ENCODE assay signal across 9 cellular contexts in genomic region chr1:210310562-210310961, GRCh38. TPM values are rescaled to one million over a fixed set of nuclear protein-coding genes. Genes with fewer than 3 reads are reported as not detected.
A peak's percentile ranks its signal among the peaks of the same experiment; 100 is the strongest.
DNase-seq lines count a peak whose midpoint lies in the region; ATAC-seq and TF ChIP-seq lines count a peak whose summit lies in the region.
"Had no signal": no experiment of that assay in that cellular context is flagged by ENCODE, and none has a peak within 500 bp of the region (broad histone marks: within the 10 kb centered on the region; RNA-seq: fewer than 3 reads in every experiment).

No MANE protein-coding gene starts in this region.

- H3K27me3 ChIP-seq in BE2C (no peaks in the 10 kb centered on the region), HUES64 (ENCODE audit: insufficient read depth, low read length) (peaks cover 8% of the 10 kb centered on the region), osteoblast (ENCODE audit: insufficient read depth, low read length) (peaks cover 11% of the 10 kb centered on the region)
- peaks cover 12% of the 10 kb centered on the region for H3K27me3 ChIP-seq in CD4-positive, alpha-beta T cell (ENCODE audit: control insufficient read depth, insufficient read depth, low read length)

- H3K27ac ChIP-seq in HUES64 (ENCODE audit: low read depth, low read length), result no peak overlapping the region
- no peak overlapping the region for H3K27ac ChIP-seq in osteoblast (ENCODE audit: low read depth, low read length)
- H3K27ac ChIP-seq in CD4-positive, alpha-beta T cell (ENCODE audit: low read depth, low read length), result no peak overlapping the region

- no peaks in the 10 kb centered on the region for H3K9me3 Mint-ChIP-seq in effector memory CD8-positive, alpha-beta T cell
- peaks cover 2% of the 10 kb centered on the region for H3K9me3 Mint-ChIP-seq in glutamatergic neuron (ENCODE audit: unreplicated experiment)
- no peaks in the 10 kb centered on the region for H3K9me3 Mint-ChIP-seq in CD4-positive, alpha-beta T cell
- H3K9me3 Mint-ChIP-seq: H9 had no signal

- H3K36me3 ChIP-seq in BE2C (no peaks in the 10 kb centered on the region), HUES64 (ENCODE audit: insufficient read depth, low read length) (no peaks in the 10 kb centered on the region), osteoblast (ENCODE audit: insufficient read depth, low read length) (no peaks in the 10 kb centered on the region)

- TF ChIP-seq CTCF in BE2C (IDR thresholded peaks at IDR 0.05; ENCODE audit: low read depth, low read length) (no peak), osteoblast (IDR thresholded peaks at IDR 0.05; ENCODE audit: extremely low read depth, low read depth, low read length) (no peak), glutamatergic neuron (IDR thresholded peaks at IDR 0.05; ENCODE audit: partially characterized antibody, unreplicated experiment) (no peak)
- no peak for TF ChIP-seq CTCF in CD4-positive, alpha-beta T cell (IDR thresholded peaks at IDR 0.05)

- H3K4me3 ChIP-seq in BE2C (ENCODE audit: low read depth, low read length), result peak overlapping the region; percentile 71
- peak overlapping the region; percentile 38 for H3K4me3 ChIP-seq in HUES64 (ENCODE audit: low read length)
- peak overlapping the region; percentile 67 for H3K4me3 ChIP-seq in osteoblast (ENCODE audit: insufficient read depth, low read length)

- H3K79me2 ChIP-seq in osteoblast (ENCODE audit: insufficient read depth, low read length), result no peaks in the 10 kb centered on the region

- H3K4me1 Mint-ChIP-seq in effector memory CD8-positive, alpha-beta T cell (ENCODE audit: low read depth in 2 of 2), result peaks cover 5 to 8% of the 10 kb centered on the region in 2 donors
- no peaks in the 10 kb centered on the region for H3K4me1 Mint-ChIP-seq in glutamatergic neuron (ENCODE audit: low read depth, unreplicated experiment)
- peaks cover 6% of the 10 kb centered on the region for H3K4me1 Mint-ChIP-seq in CD4-positive, alpha-beta T cell (ENCODE audit: low read depth)

- H4K20me1 ChIP-seq in osteoblast (ENCODE audit: insufficient read depth, low read length), result no peaks in the 10 kb centered on the region

- 29% methylated on average over 1 of the region's 3 CpGs for WGBS in HUES64

- POLR2A ChIA-PET in CD4-positive, alpha-beta T cell (lab: Charles Lee), result interaction anchor here (1.4 kb wide), 1 partner anchor 18 kb away, joined by 3 read pairs; the partner anchor contains the start of gene HHAT

- DNase-seq in BE2C (no peak), osteoblast (ENCODE audit: insufficient read length, low spot score, missing footprints) (peak; percentile 62), glutamatergic neuron (no peak), NCI-H2171 (lab: John Stamatoyannopoulos, UW) (no peak)
- no peak for DNase-seq in effector memory CD8-positive, alpha-beta T cell
- DNase-seq in CD4-positive, alpha-beta T cell, result no peak
- DNase-seq in activated effector memory CD4-positive, alpha-beta T cell treated with Interleukin-2 at 50 U/mL for 16 hours, result no peak

- no peak overlapping the region for H3K9ac ChIP-seq in HUES64 (ENCODE audit: low read depth, low read length)

- CTCF ChIA-PET in CD4-positive, alpha-beta T cell (lab: Charles Lee), result interaction anchor here (0.7 kb wide), 2 partner anchors 49 to 82 kb away, joined by 3 read pairs; no protein-coding TSS in a partner anchor

- H3K4me3 Mint-ChIP-seq in effector memory CD8-positive, alpha-beta T cell, result peak overlapping the region in 1 of 2 donors; percentile 78
- no peak overlapping the region for H3K4me3 Mint-ChIP-seq in glutamatergic neuron (ENCODE audit: unreplicated experiment)
- no peak overlapping the region for H3K4me3 Mint-ChIP-seq in CD4-positive, alpha-beta T cell

- H2AFZ ChIP-seq in osteoblast (ENCODE audit: low read length), result no peak overlapping the region

- H3K27ac Mint-ChIP-seq in effector memory CD8-positive, alpha-beta T cell, result peak overlapping the region; percentile 75 to 93
- H3K27ac Mint-ChIP-seq in glutamatergic neuron (ENCODE audit: unreplicated experiment), result no peak overlapping the region
- no peak overlapping the region for H3K27ac Mint-ChIP-seq in CD4-positive, alpha-beta T cell

- peak overlapping the region; percentile 81 for H3K4me2 ChIP-seq in osteoblast (ENCODE audit: insufficient read depth, low read length)

- intact Hi-C loops in CD4-positive, alpha-beta T cell (cut with DNase I, micrococcal nuclease), result loop anchor here (1.0 to 10.0 kb wide), 3 partner anchors 166 to 736 kb away; no protein-coding TSS in a partner anchor

- ATAC-seq in effector memory CD8-positive, alpha-beta T cell (replicated peaks), result no peak
- ATAC-seq in CD4-positive, alpha-beta T cell (ENCODE audit: poor library complexity), result no peak

- peaks cover 5% of the 10 kb centered on the region for H3K36me3 Mint-ChIP-seq in effector memory CD8-positive, alpha-beta T cell (ENCODE audit: insufficient read depth)
- H3K36me3 Mint-ChIP-seq in glutamatergic neuron (ENCODE audit: unreplicated experiment), result no peaks in the 10 kb centered on the region
- H3K36me3 Mint-ChIP-seq in CD4-positive, alpha-beta T cell (ENCODE audit: low read depth), result no peaks in the 10 kb centered on the region

- peaks cover 0 to 39% of the 10 kb centered on the region in 2 donors for H3K27me3 Mint-ChIP-seq in effector memory CD8-positive, alpha-beta T cell
- H3K27me3 Mint-ChIP-seq in glutamatergic neuron (ENCODE audit: unreplicated experiment), result no peaks in the 10 kb centered on the region
- peaks cover 26% of the 10 kb centered on the region for H3K27me3 Mint-ChIP-seq in CD4-positive, alpha-beta T cell

- H3K9me3 ChIP-seq in BE2C (no peaks in the 10 kb centered on the region), HUES64 (ENCODE audit: insufficient read depth, low read depth, low read length) (no peaks in the 10 kb centered on the region), osteoblast (ENCODE audit: low read depth, low read length) (no peaks in the 10 kb centered on the region)
- H3K9me3 ChIP-seq in CD4-positive, alpha-beta T cell (ENCODE audit: control insufficient read depth, low read length), result no peaks in the 10 kb centered on the region

- H3K4me1 ChIP-seq in BE2C, result no peaks in the 10 kb centered on the region
- H3K4me1 ChIP-seq in HUES64 (ENCODE audit: insufficient read depth, low read length), result no peaks in the 10 kb centered on the region
- H3K4me1 ChIP-seq in osteoblast (ENCODE audit: insufficient read depth, low read length), result peaks cover 10% of the 10 kb centered on the region

RNA-seq across cellular contexts. Expression of gene HHAT, which starts 18.1 kb away (rescaled TPM):
- 10.9 TPM for polyA plus RNA-seq in BE2C (2012; ENCODE audit: insufficient read depth, insufficient read length, low read depth)
- 1.0 TPM for polyA plus RNA-seq in HUES64 (2013, experiment 1 of 2)
- 1.6 TPM for polyA plus RNA-seq in HUES64 (2013, experiment 2 of 2)
- total RNA-seq in osteoblast, result 5.1 and 7.4 TPM in 2 replicates
- total RNA-seq in glutamatergic neuron (ENCODE audit: unreplicated experiment), result 2.3 TPM
- 1 to 10 TPM; 3.1 to 3.3 TPM for total RNA-seq in CD4-positive, alpha-beta T cell

Comparison
In these comparisons a context has a peak if more than half of its experiments do, and no peak if none do; other contexts are left out.
1. H3K27ac Mint-ChIP-seq: peak in effector memory CD8-positive, alpha-beta T cell (2 of 2); none in glutamatergic neuron (single experiment) and CD4-positive, alpha-beta T cell (single experiment).
2. Peak in every context shown above with its lines, with median percentiles within 50 percentile points of each other: H3K4me3 ChIP-seq.